ENCODE assay signal across 1 cellular context in genomic region chr2:201129044-201129505, GRCh38.
TF ChIP-seq lines count a peak whose summit lies in the region.

No MANE protein-coding gene starts in this region.

TF ChIP-seq in HepG2, 621 proteins besides CTCF, POLR2A, EP300 and RAD21 (continued from another document and continues in another):
- TF ChIP-seq, protein P1, sequence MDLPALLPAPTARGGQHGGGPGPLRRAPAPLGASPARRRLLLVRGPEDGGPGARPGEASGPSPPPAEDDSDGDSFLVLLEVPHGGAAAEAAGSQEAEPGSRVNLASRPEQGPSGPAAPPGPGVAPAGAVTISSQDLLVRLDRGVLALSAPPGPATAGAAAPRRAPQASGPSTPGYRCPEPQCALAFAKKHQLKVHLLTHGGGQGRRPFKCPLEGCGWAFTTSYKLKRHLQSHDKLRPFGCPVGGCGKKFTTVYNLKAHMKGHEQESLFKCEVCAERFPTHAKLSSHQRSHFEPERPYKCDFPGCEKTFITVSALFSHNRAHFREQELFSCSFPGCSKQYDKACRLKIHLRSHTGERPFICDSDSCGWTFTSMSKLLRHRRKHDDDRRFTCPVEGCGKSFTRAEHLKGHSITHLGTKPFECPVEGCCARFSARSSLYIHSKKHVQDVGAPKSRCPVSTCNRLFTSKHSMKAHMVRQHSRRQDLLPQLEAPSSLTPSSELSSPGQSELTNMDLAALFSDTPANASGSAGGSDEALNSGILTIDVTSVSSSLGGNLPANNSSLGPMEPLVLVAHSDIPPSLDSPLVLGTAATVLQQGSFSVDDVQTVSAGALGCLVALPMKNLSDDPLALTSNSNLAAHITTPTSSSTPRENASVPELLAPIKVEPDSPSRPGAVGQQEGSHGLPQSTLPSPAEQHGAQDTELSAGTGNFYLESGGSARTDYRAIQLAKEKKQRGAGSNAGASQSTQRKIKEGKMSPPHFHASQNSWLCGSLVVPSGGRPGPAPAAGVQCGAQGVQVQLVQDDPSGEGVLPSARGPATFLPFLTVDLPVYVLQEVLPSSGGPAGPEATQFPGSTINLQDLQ (CRISPR knock-in tag; IDR thresholded peaks at IDR 0.05): no peak
- TF ChIP-seq HOXA3 (CRISPR knock-in tag; IDR thresholded peaks at IDR 0.05) (0 out of 2 replicates have a peak, but pooled peaks have one; percentile 15), ZNF605 (CRISPR knock-in tag; IDR thresholded peaks at IDR 0.05) (peak; percentile 16; the same call in 1 of the 2 replicates), ELF3 (CRISPR knock-in tag; IDR thresholded peaks at IDR 0.05) (peak; percentile 91), ESRRA (CRISPR knock-in tag; IDR thresholded peaks at IDR 0.05; ENCODE audit: low read depth) (0 out of 2 replicates have a peak, but pooled peaks have one; percentile 25), PPARG (CRISPR knock-in tag; conservative IDR thresholded peaks at IDR 0.05) (peak; percentile 44; the same call in 1 of the 2 replicates), ZNF281 (CRISPR knock-in tag; IDR thresholded peaks at IDR 0.05; ENCODE audit: borderline replicate concordance) (peak; percentile 19; the same call in 1 of the 2 replicates), TRIM22 (IDR thresholded peaks at IDR 0.05) (no peak), ZSCAN9 (CRISPR knock-in tag; IDR thresholded peaks at IDR 0.05; ENCODE audit: borderline replicate concordance) (0 out of 2 replicates have a peak, but pooled peaks have one; percentile 28), SP5 (CRISPR knock-in tag; IDR thresholded peaks at IDR 0.05; ENCODE audit: borderline replicate concordance, low read depth) (peak; percentile 88), KLF16 (CRISPR knock-in tag; IDR thresholded peaks at IDR 0.05) (no peak), ZBTB21 (CRISPR knock-in tag; IDR thresholded peaks at IDR 0.05) (0 out of 2 replicates have a peak, but pooled peaks have one; percentile 14), DNMT3B (CRISPR knock-in tag; conservative IDR thresholded peaks at IDR 0.05) (no peak), GFI1 (CRISPR knock-in tag; IDR thresholded peaks at IDR 0.05; ENCODE audit: borderline replicate concordance) (peak; percentile 58), HNF1A (IDR thresholded peaks at IDR 0.05; ENCODE audit: low read depth) (0 out of 2 replicates have a peak, but pooled peaks have one; percentile 18), HNF1A (CRISPR knock-in tag; IDR thresholded peaks at IDR 0.05; ENCODE audit: borderline replicate concordance) (no peak), DMAP1 (CRISPR knock-in tag; IDR thresholded peaks at IDR 0.05) (peak; percentile 27; the same call in 1 of the 2 replicates), PHF20 (CRISPR knock-in tag; IDR thresholded peaks at IDR 0.05) (no peak), MYPOP (CRISPR knock-in tag; IDR thresholded peaks at IDR 0.05) (no peak), ZBTB44 (CRISPR knock-in tag; IDR thresholded peaks at IDR 0.05) (no peak), ZNF501 (CRISPR knock-in tag; IDR thresholded peaks at IDR 0.05) (0 out of 2 replicates have a peak, but pooled peaks have one; percentile 17), RBM22 (optimal IDR thresholded peaks at IDR 0.05; ENCODE audit: low read length) (peak; percentile 91), FOXA1 (IDR thresholded peaks at IDR 0.05) (no peak), FOXA1 (CRISPR knock-in tag; IDR thresholded peaks at IDR 0.05) (peak; percentile 62; the same call in 1 of the 2 replicates), RCOR2 (CRISPR knock-in tag; IDR thresholded peaks at IDR 0.05) (0 out of 2 replicates have a peak, but pooled peaks have one; percentile 23), MAF1 (CRISPR knock-in tag; IDR thresholded peaks at IDR 0.05; ENCODE audit: borderline replicate concordance) (no peak), HMG20A (CRISPR knock-in tag; IDR thresholded peaks at IDR 0.05; ENCODE audit: borderline replicate concordance) (peak; percentile 12; the same call in 1 of the 2 replicates)
- TF ChIP-seq, protein P2, sequence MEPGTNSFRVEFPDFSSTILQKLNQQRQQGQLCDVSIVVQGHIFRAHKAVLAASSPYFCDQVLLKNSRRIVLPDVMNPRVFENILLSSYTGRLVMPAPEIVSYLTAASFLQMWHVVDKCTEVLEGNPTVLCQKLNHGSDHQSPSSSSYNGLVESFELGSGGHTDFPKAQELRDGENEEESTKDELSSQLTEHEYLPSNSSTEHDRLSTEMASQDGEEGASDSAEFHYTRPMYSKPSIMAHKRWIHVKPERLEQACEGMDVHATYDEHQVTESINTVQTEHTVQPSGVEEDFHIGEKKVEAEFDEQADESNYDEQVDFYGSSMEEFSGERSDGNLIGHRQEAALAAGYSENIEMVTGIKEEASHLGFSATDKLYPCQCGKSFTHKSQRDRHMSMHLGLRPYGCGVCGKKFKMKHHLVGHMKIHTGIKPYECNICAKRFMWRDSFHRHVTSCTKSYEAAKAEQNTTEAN (CRISPR knock-in tag; conservative IDR thresholded peaks at IDR 0.05): no peak
- TF ChIP-seq, protein P3, sequence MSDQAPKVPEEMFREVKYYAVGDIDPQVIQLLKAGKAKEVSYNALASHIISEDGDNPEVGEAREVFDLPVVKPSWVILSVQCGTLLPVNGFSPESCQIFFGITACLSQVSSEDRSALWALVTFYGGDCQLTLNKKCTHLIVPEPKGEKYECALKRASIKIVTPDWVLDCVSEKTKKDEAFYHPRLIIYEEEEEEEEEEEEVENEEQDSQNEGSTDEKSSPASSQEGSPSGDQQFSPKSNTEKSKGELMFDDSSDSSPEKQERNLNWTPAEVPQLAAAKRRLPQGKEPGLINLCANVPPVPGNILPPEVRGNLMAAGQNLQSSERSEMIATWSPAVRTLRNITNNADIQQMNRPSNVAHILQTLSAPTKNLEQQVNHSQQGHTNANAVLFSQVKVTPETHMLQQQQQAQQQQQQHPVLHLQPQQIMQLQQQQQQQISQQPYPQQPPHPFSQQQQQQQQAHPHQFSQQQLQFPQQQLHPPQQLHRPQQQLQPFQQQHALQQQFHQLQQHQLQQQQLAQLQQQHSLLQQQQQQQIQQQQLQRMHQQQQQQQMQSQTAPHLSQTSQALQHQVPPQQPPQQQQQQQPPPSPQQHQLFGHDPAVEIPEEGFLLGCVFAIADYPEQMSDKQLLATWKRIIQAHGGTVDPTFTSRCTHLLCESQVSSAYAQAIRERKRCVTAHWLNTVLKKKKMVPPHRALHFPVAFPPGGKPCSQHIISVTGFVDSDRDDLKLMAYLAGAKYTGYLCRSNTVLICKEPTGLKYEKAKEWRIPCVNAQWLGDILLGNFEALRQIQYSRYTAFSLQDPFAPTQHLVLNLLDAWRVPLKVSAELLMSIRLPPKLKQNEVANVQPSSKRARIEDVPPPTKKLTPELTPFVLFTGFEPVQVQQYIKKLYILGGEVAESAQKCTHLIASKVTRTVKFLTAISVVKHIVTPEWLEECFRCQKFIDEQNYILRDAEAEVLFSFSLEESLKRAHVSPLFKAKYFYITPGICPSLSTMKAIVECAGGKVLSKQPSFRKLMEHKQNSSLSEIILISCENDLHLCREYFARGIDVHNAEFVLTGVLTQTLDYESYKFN (CRISPR knock-in tag; conservative IDR thresholded peaks at IDR 0.05): no peak
